In the genomic region with DNA sequence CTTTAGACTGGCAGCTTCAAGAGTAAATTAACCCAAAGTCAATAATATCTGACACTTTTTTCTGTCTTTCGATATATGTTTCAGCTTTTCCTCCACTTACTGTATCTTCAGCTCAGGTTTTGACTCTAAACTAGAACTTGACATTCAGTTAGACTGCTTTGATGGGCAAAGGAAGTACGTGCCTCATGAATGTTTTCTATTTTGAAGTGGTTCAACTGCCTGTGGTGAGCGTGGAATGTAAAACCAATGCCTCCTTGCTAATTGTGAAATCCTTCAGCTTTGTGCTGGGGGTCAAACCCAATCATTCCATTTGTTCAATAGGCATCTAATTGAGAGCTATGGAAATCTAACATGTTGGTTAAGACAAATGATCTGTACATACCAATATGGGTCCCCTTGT, we compare ENCODE assay signal across 23 cellular contexts.
A peak's percentile ranks its signal among the peaks of the same experiment; 100 is the strongest.
DNase-seq lines count a peak whose midpoint lies in the region; ATAC-seq, FAIRE-seq and TF ChIP-seq lines count a peak whose summit lies in the region.
"Had no signal": no experiment of that assay in that cellular context is flagged by ENCODE, and none has a peak within 500 bp of the region (broad histone marks: within the 10 kb centered on the region; RNA-seq: fewer than 3 reads in every experiment).

No MANE protein-coding gene starts in this region.

- no peak overlapping the region for H2BK15ac ChIP-seq in H1 (ENCODE audit: low read length)

- H3K27ac ChIP-seq in H1 (ENCODE audit: low read depth, low read length) = no peak overlapping the region
- H3K27ac ChIP-seq: brain microvascular endothelial cell, coronary artery, RWPE1, upper lobe of left lung had no signal

- H3K9me3 ChIP-seq in H1 (ENCODE audit: insufficient read depth in 2 of 2, low read depth in 1 of 2, low read length in 1 of 2) = no peaks in the 10 kb centered on the region
- H3K9me3 ChIP-seq: MG63, upper lobe of left lung had no signal

- H4K5ac ChIP-seq in H1 (ENCODE audit: insufficient read length, low read depth, low read length) = no peak overlapping the region

- peak; percentile 13 for ATAC-seq in GM18858 (IDR thresholded peaks at IDR 0.05; ENCODE audit: unreplicated experiment)
- ATAC-seq in GM21619 (IDR thresholded peaks at IDR 0.05; ENCODE audit: unreplicated experiment) = peak; percentile 35
- ATAC-seq in HG03460 (IDR thresholded peaks at IDR 0.05; ENCODE audit: unreplicated experiment) = peak; percentile 22
- no peak for ATAC-seq in GM21717 (IDR thresholded peaks at IDR 0.05; ENCODE audit: unreplicated experiment)
- ATAC-seq in activated CD8-positive, alpha-beta T cell treated with anti-CD3 and anti-CD28 coated beads, Interleukin-2, amount 10 ng/mL, durations not matched to agents 7 days and 5 days = no peak
- ATAC-seq: activated CD4-positive, alpha-beta T cell treated with anti-CD3 and anti-CD28 coated beads for 36 hours; activated naive CD8-positive, alpha-beta T cell treated with anti-CD3 and anti-CD28 coated beads, Interleukin-2, amount 50 U/mL, for 24 hours had no signal

- no peak overlapping the region for H2AK5ac ChIP-seq in H1 (ENCODE audit: low read depth, low read length)

- no peak overlapping the region for H3K4ac ChIP-seq in H1 (replicated peaks; ENCODE audit: insufficient read length, low read depth, low read length)

- no peak overlapping the region for H2AFZ ChIP-seq in H1 (ENCODE audit: low read length)

- no peaks in the 10 kb centered on the region; a peak in 1 of 8 replicates for H3K36me3 ChIP-seq in H1 (ENCODE audit: control insufficient read depth in 2 of 4, insufficient read depth in 4 of 4, low read length in 3 of 4)
- H3K36me3 ChIP-seq: brain microvascular endothelial cell, MG63, upper lobe of left lung had no signal

- no peak overlapping the region for H3K4me3 ChIP-seq in H1 (ENCODE audit: extremely low read depth in 1 of 4, insufficient read depth in 2 of 4, low read depth in 3 of 4, low read length in 4 of 4)
- H3K4me3 ChIP-seq: coronary artery, MG63, smooth muscle cell, upper lobe of left lung had no signal

- no peaks in the 10 kb centered on the region for H3K4me1 Mint-ChIP-seq in activated CD8-positive, alpha-beta T cell treated with anti-CD3 and anti-CD28 coated beads, Interleukin-2, amount 10 ng/mL, durations not matched to agents 7 days and 5 days (ENCODE audit: low read depth)
- H3K4me1 Mint-ChIP-seq: activated CD4-positive, alpha-beta T cell treated with anti-CD3 and anti-CD28 coated beads for 36 hours; activated naive CD8-positive, alpha-beta T cell treated with anti-CD3 and anti-CD28 coated beads, Interleukin-2, amount 50 U/mL, for 24 hours had no signal

- TF ChIP-seq CTCF in H1 (IDR thresholded peaks at IDR 0.05; ENCODE audit: control extremely low read depth in 1 of 3, insufficient read depth in 1 of 3, low read depth in 1 of 3, low read length in 3 of 3) = no peak

- no peak for TF ChIP-seq EP300 in H1 (IDR thresholded peaks at IDR 0.05; ENCODE audit: borderline replicate concordance in 1 of 2, low read depth in 2 of 2, low read length in 2 of 2)

- H2BK120ac ChIP-seq in H1 (replicated peaks; ENCODE audit: low read depth, low read length) = no peak overlapping the region

- FAIRE-seq in H1 (lab: Jason Lieb, UNC) = peak; percentile 36
- FAIRE-seq: D721Med, endometrium, TTC549 had no signal

- H3K14ac ChIP-seq in H1 (ENCODE audit: insufficient read length) = no peak overlapping the region

- no peak overlapping the region for H3K4me2 ChIP-seq in H1 (ENCODE audit: insufficient read depth in 1 of 2, low read depth in 2 of 2, low read length in 2 of 2)
- H3K4me2 ChIP-seq: smooth muscle cell had no signal

- CTCF ChIA-PET in H1 (lab: Charles Lee; ENCODE audit: partially characterized antibody) = no interaction called here
- CTCF ChIA-PET in activated CD8-positive, alpha-beta T cell treated with anti-CD3 and anti-CD28 coated beads, Interleukin-2, amount 10 ng/mL, durations not matched to agents 7 days and 5 days (lab: Charles Lee) = no interaction called here

- H2BK5ac ChIP-seq in H1 (ENCODE audit: low read depth, low read length) = no peak overlapping the region

- H3K23ac ChIP-seq in H1 (ENCODE audit: insufficient read length) = no peak overlapping the region

- 86% methylated on average over 3 of the region's 3 CpGs; no CpG with 5 or more reads in 1 of the 2 experiments for WGBS in H1 (ENCODE audit: extremely low coverage in 1 of 2, insufficient coverage in 1 of 2, insufficient read length in 1 of 2, insufficient replicate concordance in 2 of 2, low coverage in 1 of 2, low lambda C conversion rate in 2 of 2, missing lambda C conversion rate in 1 of 2), 2 experiments

- TF ChIP-seq POLR2A in H1 (IDR thresholded peaks at IDR 0.05; ENCODE audit: control extremely low read depth in 1 of 2, low read depth in 2 of 2, low read length in 2 of 2) = no peak

- H3K36me3 Mint-ChIP-seq in activated CD8-positive, alpha-beta T cell treated with anti-CD3 and anti-CD28 coated beads, Interleukin-2, amount 10 ng/mL, durations not matched to agents 7 days and 5 days (ENCODE audit: low read depth) = no peaks in the 10 kb centered on the region

- no peak overlapping the region for H3K4me3 Mint-ChIP-seq in activated CD8-positive, alpha-beta T cell treated with anti-CD3 and anti-CD28 coated beads, Interleukin-2, amount 10 ng/mL, durations not matched to agents 7 days and 5 days
- H3K4me3 Mint-ChIP-seq: activated CD4-positive, alpha-beta T cell treated with anti-CD3 and anti-CD28 coated beads for 36 hours; activated naive CD8-positive, alpha-beta T cell treated with anti-CD3 and anti-CD28 coated beads, Interleukin-2, amount 50 U/mL, for 24 hours; activated T-helper 1 cell treated with anti-CD3 and anti-CD28 coated beads, Interleukin-12 subunit alpha, Interleukin-12 subunit beta, Interleukin-2, Interleukin-4 antibody, amounts not matched to agents 30 ng/mL and 10 ng/mL and 1 ng/mL, durations not matched to agents 14 hours and 24 hours and 36 hours had no signal

- no peak overlapping the region for H4K91ac ChIP-seq in H1 (replicated peaks; ENCODE audit: insufficient read length, low read length)

- H3K56ac ChIP-seq in H1 (replicated peaks; ENCODE audit: insufficient read length, low read depth, low read length) = no peak overlapping the region

- no peak overlapping the region for H4K8ac ChIP-seq in H1 (ENCODE audit: extremely low read depth, insufficient read depth, low read length)

- DNase-seq in H1 (ENCODE audit: low read depth in 1 of 2, low spot score in 2 of 2) = no peak
- DNase-seq in posterior vena cava (ENCODE audit: low spot score) = no peak
- DNase-seq in activated CD8-positive, alpha-beta T cell treated with anti-CD3 and anti-CD28 coated beads, Interleukin-2, amount 10 ng/mL, durations not matched to agents 7 days and 5 days = no peak
- no peak for DNase-seq in NCI-H2029 (lab: John Stamatoyannopoulos, UW)
- DNase-seq: activated CD4-positive, alpha-beta T cell treated with anti-CD3 and anti-CD28 coated beads for 36 hours; activated naive CD8-positive, alpha-beta T cell treated with anti-CD3 and anti-CD28 coated beads, Interleukin-2, amount 50 U/mL, for 24 hours; brain microvascular endothelial cell; MG63; NCI-H1694 treated with DMSO at 0.1 percent for 48 hours; NCI-H345; stimulated activated CD4-positive, alpha-beta T cell treated with anti-CD3 and anti-CD28 coated beads, Interleukin-4, amount 100 ng/mL, for 1 hour; upper lobe of left lung had no signal

- POLR2A ChIA-PET in H1 (lab: Charles Lee; ENCODE audit: partially characterized antibody) = no interaction called here
- POLR2A ChIA-PET in activated CD8-positive, alpha-beta T cell treated with anti-CD3 and anti-CD28 coated beads, Interleukin-2, amount 10 ng/mL, durations not matched to agents 7 days and 5 days (lab: Charles Lee) = no interaction called here

- no peak overlapping the region for H3K9ac ChIP-seq in H1 (replicated peaks in 1 of 4; ENCODE audit: extremely low read depth in 1 of 4, low read depth in 3 of 4, low read length in 3 of 4)

- intact Hi-C loops in posterior vena cava (cut with DNase I) = no loop called here

- H3K27me3 ChIP-seq in H1 (replicated peaks in 1 of 4; ENCODE audit: control insufficient read depth in 3 of 4, extremely low read depth in 1 of 4, insufficient read depth in 3 of 4, low read length in 3 of 4) = no peaks in the 10 kb centered on the region
- H3K27me3 ChIP-seq: brain microvascular endothelial cell, MG63, upper lobe of left lung had no signal

- H2BK12ac ChIP-seq in H1 (ENCODE audit: low read depth, low read length) = no peak overlapping the region

- no peak overlapping the region for H3K18ac ChIP-seq in H1 (ENCODE audit: extremely low read depth, low read length)

- no peaks in the 10 kb centered on the region for H3K23me2 ChIP-seq in H1 (ENCODE audit: low read depth, low read length)

- H4K20me1 ChIP-seq in H1 (replicated peaks in 1 of 2; ENCODE audit: control insufficient read depth in 1 of 2, insufficient read depth in 2 of 2, low read length in 2 of 2) = no peaks in the 10 kb centered on the region

- H3K27ac Mint-ChIP-seq in activated CD8-positive, alpha-beta T cell treated with anti-CD3 and anti-CD28 coated beads, Interleukin-2, amount 10 ng/mL, durations not matched to agents 7 days and 5 days = no peak overlapping the region
- H3K27ac Mint-ChIP-seq: activated CD4-positive, alpha-beta T cell treated with anti-CD3 and anti-CD28 coated beads for 36 hours; activated naive CD8-positive, alpha-beta T cell treated with anti-CD3 and anti-CD28 coated beads, Interleukin-2, amount 50 U/mL, for 24 hours; activated T-helper 1 cell treated with anti-CD3 and anti-CD28 coated beads, Interleukin-12 subunit alpha, Interleukin-12 subunit beta, Interleukin-2, Interleukin-4 antibody, amounts not matched to agents 30 ng/mL and 10 ng/mL and 1 ng/mL, durations not matched to agents 14 hours and 24 hours and 36 hours had no signal

- H3K79me1 ChIP-seq in H1 (ENCODE audit: low read depth, low read length) = no peaks in the 10 kb centered on the region

- H3K79me2 ChIP-seq in H1 (ENCODE audit: control insufficient read depth in 1 of 2, insufficient read depth in 2 of 2, low read length in 2 of 2) = no peaks in the 10 kb centered on the region

- H2BK20ac ChIP-seq in H1 (ENCODE audit: low read length) = no peak overlapping the region

- no peak for TF ChIP-seq RAD21 in H1 (IDR thresholded peaks at IDR 0.05 in 1 of 2, conservative IDR thresholded peaks at IDR 0.05 in 1 of 2; ENCODE audit: low read depth in 2 of 2, low read length in 2 of 2)

- H3K4me1 ChIP-seq in H1 (replicated peaks in 1 of 4; ENCODE audit: control insufficient read depth in 3 of 4, insufficient read depth in 4 of 4, low read length in 3 of 4) = no peaks in the 10 kb centered on the region
- H3K4me1 ChIP-seq: upper lobe of left lung had no signal

- no peaks in the 10 kb centered on the region for H3K27me3 Mint-ChIP-seq in activated CD8-positive, alpha-beta T cell treated with anti-CD3 and anti-CD28 coated beads, Interleukin-2, amount 10 ng/mL, durations not matched to agents 7 days and 5 days (ENCODE audit: low read depth)
- H3K27me3 Mint-ChIP-seq: activated CD4-positive, alpha-beta T cell treated with anti-CD3 and anti-CD28 coated beads for 36 hours; activated naive CD8-positive, alpha-beta T cell treated with anti-CD3 and anti-CD28 coated beads, Interleukin-2, amount 50 U/mL, for 24 hours had no signal

- H3K9me3 Mint-ChIP-seq in activated CD8-positive, alpha-beta T cell treated with anti-CD3 and anti-CD28 coated beads, Interleukin-2, amount 10 ng/mL, durations not matched to agents 7 days and 5 days (ENCODE audit: insufficient read depth) = no peaks in the 10 kb centered on the region
- H3K9me3 Mint-ChIP-seq: activated naive CD8-positive, alpha-beta T cell treated with anti-CD3 and anti-CD28 coated beads, Interleukin-2, amount 50 U/mL, for 24 hours had no signal

Comparison
In these comparisons a context has a peak if more than half of its experiments do, and no peak if none do; other contexts are left out.
1. ATAC-seq: peak in GM18858 (single experiment), GM21619 (single experiment) and HG03460 (single experiment); none in GM21717 (single experiment) and activated CD8-positive, alpha-beta T cell treated with anti-CD3 and anti-CD28 coated beads, Interleukin-2, amount 10 ng/mL, durations not matched to agents 7 days and 5 days (single experiment).